In genomic region chr20:50333856-50334255, GRCh38 we compare ENCODE assay signal across 14 cellular contexts.
DNase-seq lines count a peak whose midpoint lies in the region; ATAC-seq and TF ChIP-seq lines count a peak whose summit lies in the region.
"Had no signal": no experiment of that assay in that cellular context is flagged by ENCODE, and none has a peak within 500 bp of the region (broad histone marks: within the 10 kb centered on the region; RNA-seq: fewer than 3 reads in every experiment).

No MANE protein-coding gene starts in this region.

- TF ChIP-seq EP300 in sigmoid colon (IDR thresholded peaks at IDR 0.05): no peak

- H3K4me3 ChIP-seq in RWPE2 (ENCODE audit: severe bottlenecking) (no peak overlapping the region), sigmoid colon (no peak overlapping the region)

- H3K27me3 ChIP-seq in RWPE2 (ENCODE audit: insufficient read depth, poor library complexity, severe bottlenecking) (no peaks in the 10 kb centered on the region), sigmoid colon (no peaks in the 10 kb centered on the region)

- intact Hi-C loops in sigmoid colon (cut with DNase I): no loop called here

- no peak for TF ChIP-seq POLR2A in sigmoid colon (IDR thresholded peaks at IDR 0.05)

- TF ChIP-seq CTCF in RWPE2 (IDR thresholded peaks at IDR 0.05; ENCODE audit: poor library complexity, severe bottlenecking) (no peak), sigmoid colon (IDR thresholded peaks at IDR 0.05) (no peak)

- peak; percentile 92 for DNase-seq in GM04503 (ENCODE audit: low read depth)
- peak; percentile 93 for DNase-seq in RWPE2 (ENCODE audit: low spot score)
- peak; percentile 94 for DNase-seq in fibroblast of peridontal ligament (ENCODE audit: extremely low read depth)
- DNase-seq in sigmoid colon: peak; percentile 60
- DNase-seq in mucosa of gallbladder (ENCODE audit: low spot score): no peak
- DNase-seq in NK-92 (lab: John Stamatoyannopoulos, UW; ENCODE audit: unreplicated experiment): no peak
- DNase-seq: activated T-cell treated with anti-CD3 and anti-CD28 coated beads, Interleukin-2, amount 50 U/mL, for 1 hour; CD4-positive, alpha-beta memory T cell; glutamatergic neuron; NCI-H2029; stimulated activated CD8-positive, alpha-beta memory T cell treated with anti-CD3 and anti-CD28 coated beads, Interleukin-4, amount 100 ng/mL, for 48 hours had no signal

- peak overlapping the region; percentile 72 for H3K27ac ChIP-seq in RWPE2 (ENCODE audit: poor library complexity, severe bottlenecking)
- peak overlapping the region in 1 of 4 donors; percentile 3 for H3K27ac ChIP-seq in sigmoid colon

- H3K9me3 ChIP-seq in RWPE2 (ENCODE audit: severe bottlenecking): no peaks in the 10 kb centered on the region
- no peaks in the 10 kb centered on the region for H3K9me3 ChIP-seq in sigmoid colon

- no peaks in the 10 kb centered on the region for H3K36me3 ChIP-seq in RWPE2 (ENCODE audit: low read depth)
- no peaks in the 10 kb centered on the region for H3K36me3 ChIP-seq in sigmoid colon

- WGBS in sigmoid colon, 2 donors: 16 to 60% methylated on average over 9 of the region's 9 CpGs

- ATAC-seq in RWPE2 (ENCODE audit: low read depth): peak; percentile 84
- ATAC-seq in GM21786 (IDR thresholded peaks at IDR 0.05; ENCODE audit: unreplicated experiment): no peak
- no peak for ATAC-seq in GM19351 (IDR thresholded peaks at IDR 0.05; ENCODE audit: unreplicated experiment)
- ATAC-seq: WTC11 had no signal

- H3K4me1 ChIP-seq in RWPE2 (ENCODE audit: insufficient read depth, poor library complexity, severe bottlenecking): peaks cover 48% of the 10 kb centered on the region
- peaks cover 0 to under 1% (median 0%) of the 10 kb centered on the region in 4 donors for H3K4me1 ChIP-seq in sigmoid colon

Comparison
In these comparisons a context has a peak if more than half of its experiments do, and no peak if none do; other contexts are left out.
1. DNase-seq: peak in GM04503 (single experiment), RWPE2 (single experiment), fibroblast of peridontal ligament (single experiment) and sigmoid colon (single experiment); none in mucosa of gallbladder (single experiment) and NK-92 (single experiment).